Comparison of ENCODE assay signal across 13 cellular contexts in genomic region chr12:10446052-10446451, GRCh38. TPM values are rescaled to one million over a fixed set of nuclear protein-coding genes. Genes with fewer than 3 reads are reported as not detected.
"Had no signal": no experiment of that assay in that cellular context is flagged by ENCODE, and none has a peak within 500 bp of the region (broad histone marks: within the 10 kb centered on the region; RNA-seq: fewer than 3 reads in every experiment).

No MANE protein-coding gene starts in this region.

RNA-seq across cellular contexts. Expression of gene KLRC1, which starts 7.1 kb away (rescaled TPM):
- total RNA-seq: activated CD4-positive, alpha-beta T cell treated with anti-CD3 and anti-CD28 coated beads, Interleukin-2, amount 10 ng/mL, durations not matched to agents 24 days and 14 days; esophagus mucosa; lower leg skin; T-helper 1 cell treated with Interleukin-12 subunit alpha and Interleukin-12 subunit beta and Interleukin-4 antibody, amounts not matched to agents 30 ng/mL and 1 ng/mL, for 36 hours had no signal

RNA-seq across cellular contexts. Expression of gene KLRC2, which starts 10.2 kb away (rescaled TPM):
- total RNA-seq: activated CD4-positive, alpha-beta T cell treated with anti-CD3 and anti-CD28 coated beads, Interleukin-2, amount 10 ng/mL, durations not matched to agents 24 days and 14 days; left cardiac atrium; psoas muscle; right cardiac atrium; T-helper 1 cell treated with Interleukin-12 subunit alpha and Interleukin-12 subunit beta and Interleukin-4 antibody, amounts not matched to agents 30 ng/mL and 1 ng/mL, for 36 hours had no signal
- polyA plus RNA-seq: heart left ventricle; naive thymus-derived CD4-positive, alpha-beta T cell; psoas muscle had no signal

RNA-seq across cellular contexts. Expression of gene KLRC3, which starts 25.7 kb away (rescaled TPM):
- total RNA-seq: activated CD4-positive, alpha-beta T cell treated with anti-CD3 and anti-CD28 coated beads, Interleukin-2, amount 10 ng/mL, durations not matched to agents 24 days and 14 days; breast epithelium; esophagus mucosa; gastroesophageal sphincter; heart left ventricle; left cardiac atrium; lower leg skin; mucosa of gallbladder; psoas muscle; right cardiac atrium; T-helper 1 cell treated with Interleukin-12 subunit alpha and Interleukin-12 subunit beta and Interleukin-4 antibody, amounts not matched to agents 30 ng/mL and 1 ng/mL, for 36 hours; upper lobe of right lung had no signal
- polyA plus RNA-seq: heart left ventricle; naive thymus-derived CD4-positive, alpha-beta T cell; psoas muscle; right cardiac atrium had no signal

RNA-seq across cellular contexts. Expression of gene KLRC4, which starts 36.5 kb away (rescaled TPM):
- total RNA-seq: activated CD4-positive, alpha-beta T cell treated with anti-CD3 and anti-CD28 coated beads, Interleukin-2, amount 10 ng/mL, durations not matched to agents 24 days and 14 days; esophagus mucosa; lower leg skin; psoas muscle; right cardiac atrium; T-helper 1 cell treated with Interleukin-12 subunit alpha and Interleukin-12 subunit beta and Interleukin-4 antibody, amounts not matched to agents 30 ng/mL and 1 ng/mL, for 36 hours had no signal
- polyA plus RNA-seq: heart left ventricle; naive thymus-derived CD4-positive, alpha-beta T cell; right cardiac atrium had no signal

RNA-seq across cellular contexts. Expression of gene KLRK1, which starts 56.2 kb away (rescaled TPM):
- total RNA-seq: activated CD4-positive, alpha-beta T cell treated with anti-CD3 and anti-CD28 coated beads, Interleukin-2, amount 10 ng/mL, durations not matched to agents 24 days and 14 days; esophagus mucosa had no signal
